1 cellular context compared by ENCODE assay signal in genomic region chr7:45099891-45100760, GRCh38.
TF ChIP-seq lines count a peak whose summit lies in the region.

No MANE protein-coding gene starts in this region.

TF ChIP-seq in GM12878, 131 proteins besides CTCF, POLR2A, EP300 and RAD21:
- no peak for TF ChIP-seq MTA2 (IDR thresholded peaks at IDR 0.05; ENCODE audit: low read depth)
- no peak for TF ChIP-seq CEBPB (IDR thresholded peaks at IDR 0.05; ENCODE audit: borderline replicate concordance in 1 of 2, low read depth in 2 of 2, low read length in 2 of 2)
- no peak for TF ChIP-seq TCF3 (IDR thresholded peaks at IDR 0.05; ENCODE audit: borderline replicate concordance, insufficient read depth, low read depth, low read length)
- no peak for TF ChIP-seq ASH2L (IDR thresholded peaks at IDR 0.05; ENCODE audit: borderline replicate concordance, low read depth)
- no peak for TF ChIP-seq HDAC6 (IDR thresholded peaks at IDR 0.05; ENCODE audit: unreplicated experiment)
- TF ChIP-seq ESRRA (IDR thresholded peaks at IDR 0.05; ENCODE audit: low read length) = no peak
- no peak for TF ChIP-seq PAX5 (IDR thresholded peaks at IDR 0.05; ENCODE audit: borderline replicate concordance, low read depth, low read length)
- TF ChIP-seq DPF2 (IDR thresholded peaks at IDR 0.05) = no peak
- TF ChIP-seq NFIC (IDR thresholded peaks at IDR 0.05; ENCODE audit: low read depth, low read length) = no peak
- TF ChIP-seq ZNF24 (IDR thresholded peaks at IDR 0.05) = no peak
- TF ChIP-seq IKZF2 (IDR thresholded peaks at IDR 0.05) = no peak
- TF ChIP-seq KDM1A (IDR thresholded peaks at IDR 0.05; ENCODE audit: borderline replicate concordance) = no peak
- TF ChIP-seq FOXM1 (IDR thresholded peaks at IDR 0.05; ENCODE audit: low read depth, low read length) = no peak
- TF ChIP-seq MYB (IDR thresholded peaks at IDR 0.05; ENCODE audit: borderline replicate concordance, low read depth, low read length) = no peak
- TF ChIP-seq MEF2B (IDR thresholded peaks at IDR 0.05; ENCODE audit: partially characterized antibody, poor library complexity, severe bottlenecking) = no peak
- no peak for TF ChIP-seq YBX1 (IDR thresholded peaks at IDR 0.05)
- no peak for TF ChIP-seq SP1 (IDR thresholded peaks at IDR 0.05; ENCODE audit: low read depth, low read length)
- no peak for TF ChIP-seq MYC (IDR thresholded peaks at IDR 0.05; ENCODE audit: insufficient read depth, insufficient read length, insufficient replicate concordance, low read length, severe bottlenecking)
- TF ChIP-seq SMAD1 (IDR thresholded peaks at IDR 0.05; ENCODE audit: low read depth, partially characterized antibody) = no peak
